Comparison of ENCODE assay signal across 9 cellular contexts in the genomic region with DNA sequence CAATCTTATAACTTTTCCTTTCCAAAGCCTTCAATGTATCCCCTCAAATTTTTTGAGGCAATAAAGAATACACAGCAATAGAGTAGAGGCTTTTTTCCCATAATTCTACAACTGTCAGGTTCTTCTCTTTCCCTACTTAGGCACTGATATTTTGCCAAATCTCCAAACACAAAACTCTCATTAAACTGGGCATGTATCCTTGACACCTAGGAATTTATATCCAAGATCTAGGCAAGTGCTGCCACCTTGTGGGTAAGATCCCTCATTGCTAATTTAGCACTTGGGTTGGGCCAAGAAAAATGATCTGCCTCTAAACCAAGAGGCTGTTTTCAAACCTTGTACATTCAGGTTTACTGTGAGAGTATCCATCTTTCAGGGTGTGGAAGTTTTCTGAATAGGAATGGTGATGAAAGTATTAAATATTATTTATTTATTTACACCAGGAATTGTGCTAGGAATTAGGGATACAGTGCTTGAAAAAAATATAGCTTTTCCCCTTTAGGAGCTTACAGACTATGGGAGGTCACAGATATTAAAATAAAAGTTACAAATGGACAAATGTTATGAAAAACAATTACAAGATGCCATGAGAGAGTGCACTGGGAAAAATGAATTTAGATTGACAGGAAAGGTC. TPM values are rescaled to one million over a fixed set of nuclear protein-coding genes. Genes with fewer than 3 reads are reported as not detected.
DNase-seq lines count a peak whose midpoint lies in the region; ATAC-seq, FAIRE-seq and TF ChIP-seq lines count a peak whose summit lies in the region.
"Had no signal": no experiment of that assay in that cellular context is flagged by ENCODE, and none has a peak within 500 bp of the region (broad histone marks: within the 10 kb centered on the region; RNA-seq: fewer than 3 reads in every experiment).

No MANE protein-coding gene starts in this region.

- intact Hi-C loops in right cardiac atrium (cut with DNase I): loop anchor here in 3 of 4 donors (5.0 kb wide), 2 partner anchors 143 to 148 kb away; no protein-coding TSS in a partner anchor

- H3K36me3 Mint-ChIP-seq in astrocyte (ENCODE audit: low read depth, unreplicated experiment): peaks cover 5% of the 10 kb centered on the region

- H2AFZ ChIP-seq in astrocyte (ENCODE audit: low read depth, low read length) (no peak overlapping the region), smooth muscle cell (ENCODE audit: low read depth) (no peak overlapping the region)

- no peaks in the 10 kb centered on the region for H3K9me3 Mint-ChIP-seq in astrocyte (ENCODE audit: unreplicated experiment)
- H3K9me3 Mint-ChIP-seq: activated naive CD4-positive, alpha-beta T cell treated with anti-CD3 and anti-CD28 coated beads, Interleukin-2, amount 50 U/mL, for 72 hours had no signal

- no peak overlapping the region for H3K4me3 ChIP-seq in astrocyte (ENCODE audit: insufficient read depth, low read depth, low read length)
- H3K4me3 ChIP-seq in right cardiac atrium (ENCODE audit: low read length): no peak overlapping the region
- no peak overlapping the region for H3K4me3 ChIP-seq in smooth muscle cell

- H3K27me3 Mint-ChIP-seq in astrocyte (ENCODE audit: low read depth, unreplicated experiment): no peaks in the 10 kb centered on the region

- H3K79me2 ChIP-seq in astrocyte (ENCODE audit: insufficient read depth, low read length) (no peaks in the 10 kb centered on the region), smooth muscle cell (ENCODE audit: low read depth) (no peaks in the 10 kb centered on the region)

- H3K27ac ChIP-seq in astrocyte (ENCODE audit: low read depth, low read length) (no peak overlapping the region), right cardiac atrium (ENCODE audit: low read length) (no peak overlapping the region), smooth muscle cell (ENCODE audit: low read depth) (no peak overlapping the region)

- peak; percentile 63 to 77 for ATAC-seq in right cardiac atrium
- ATAC-seq in HG03342 (IDR thresholded peaks at IDR 0.05; ENCODE audit: unreplicated experiment): no peak
- no peak for ATAC-seq in GM18517 (IDR thresholded peaks at IDR 0.05; ENCODE audit: unreplicated experiment)
- ATAC-seq: activated naive CD4-positive, alpha-beta T cell treated with anti-CD3 and anti-CD28 coated beads, Interleukin-2, amount 50 U/mL, for 72 hours had no signal

- H3K4me2 ChIP-seq in astrocyte (ENCODE audit: low read length) (no peak overlapping the region), smooth muscle cell (no peak overlapping the region)

- DNase-seq in EL: peak; percentile 63
- peak; percentile 62 to 79 for DNase-seq in Kasumi-1 (lab: John Stamatoyannopoulos, UW)
- DNase-seq in RPMI8226: peak; percentile 53
- DNase-seq in astrocyte (ENCODE audit: low read depth): peak; percentile 26
- DNase-seq in right cardiac atrium: no peak
- DNase-seq in smooth muscle cell (lab: John Stamatoyannopoulos, UW; ENCODE audit: unreplicated experiment): no peak

- H3K27me3 ChIP-seq in astrocyte (ENCODE audit: insufficient read depth, low read length): no peaks in the 10 kb centered on the region
- H3K27me3 ChIP-seq in right cardiac atrium (ENCODE audit: control insufficient read depth, insufficient read depth): no peaks in the 10 kb centered on the region
- no peaks in the 10 kb centered on the region for H3K27me3 ChIP-seq in smooth muscle cell (ENCODE audit: low read depth)

- TF ChIP-seq CTCF in astrocyte (IDR thresholded peaks at IDR 0.05; ENCODE audit: insufficient read depth, low read depth, low read length): peak; percentile 95
- TF ChIP-seq CTCF in smooth muscle cell (IDR thresholded peaks at IDR 0.05; ENCODE audit: borderline replicate concordance, insufficient read depth, poor library complexity, severe bottlenecking): peak; percentile 81

- peaks cover 21% of the 10 kb centered on the region for H3K36me3 ChIP-seq in astrocyte (ENCODE audit: insufficient read depth, low read length)
- peaks cover 7% of the 10 kb centered on the region for H3K36me3 ChIP-seq in smooth muscle cell (ENCODE audit: low read depth)

- no peaks in the 10 kb centered on the region for H3K4me1 ChIP-seq in astrocyte (ENCODE audit: insufficient read depth, low read length)
- no peaks in the 10 kb centered on the region for H3K4me1 ChIP-seq in right cardiac atrium (ENCODE audit: control insufficient read depth, insufficient read depth, low read length)
- H3K4me1 ChIP-seq in smooth muscle cell (ENCODE audit: low read depth): no peaks in the 10 kb centered on the region

- no peak overlapping the region for H3K4me3 Mint-ChIP-seq in astrocyte (ENCODE audit: unreplicated experiment)

- H3K9me3 ChIP-seq in astrocyte (ENCODE audit: insufficient read depth, low read depth, low read length): no peaks in the 10 kb centered on the region
- no peaks in the 10 kb centered on the region for H3K9me3 ChIP-seq in right cardiac atrium (ENCODE audit: control insufficient read depth, low read length)
- no peaks in the 10 kb centered on the region for H3K9me3 ChIP-seq in smooth muscle cell (replicated peaks; ENCODE audit: low read depth)

- FAIRE-seq in astrocyte (lab: Jason Lieb, UNC): no peak

- no peaks in the 10 kb centered on the region for H3F3A ChIP-seq in smooth muscle cell (ENCODE audit: low read depth)

- H4K20me1 ChIP-seq in astrocyte (ENCODE audit: insufficient read depth, low read length) (peaks cover 14% of the 10 kb centered on the region), smooth muscle cell (ENCODE audit: low read depth) (peaks cover 11% of the 10 kb centered on the region)

- no peak overlapping the region for H3K27ac Mint-ChIP-seq in astrocyte (ENCODE audit: unreplicated experiment)
- H3K27ac Mint-ChIP-seq: activated naive CD4-positive, alpha-beta T cell treated with anti-CD3 and anti-CD28 coated beads, Interleukin-2, amount 50 U/mL, for 72 hours had no signal

- H3K9ac ChIP-seq in astrocyte (ENCODE audit: low read length): no peak overlapping the region
- H3K9ac ChIP-seq in smooth muscle cell (ENCODE audit: low read depth): no peak overlapping the region

- H3K4me1 Mint-ChIP-seq in astrocyte (ENCODE audit: low read depth, unreplicated experiment): no peaks in the 10 kb centered on the region

RNA-seq across cellular contexts. Expression of gene TSTD2, which starts 17.6 kb away (rescaled TPM):
- total RNA-seq in astrocyte (18.4 and 19.4 TPM in 2 replicates), right cardiac atrium (10 to 100 TPM; 19.4 to 29.5 (median 24.6) TPM), smooth muscle cell (22.6 and 23.5 TPM in 2 replicates)
- polyA plus RNA-seq in right cardiac atrium (14.0 TPM), smooth muscle cell (8.5 and 9.3 TPM in 2 replicates)

RNA-seq across cellular contexts. Expression of gene NCBP1, which starts 18.1 kb away (rescaled TPM):
- total RNA-seq in astrocyte (42.5 and 43.0 TPM in 2 replicates), right cardiac atrium (10 to 100 TPM; 18.7 to 27.7 (median 19.6) TPM), smooth muscle cell (29.5 and 33.4 TPM in 2 replicates)
- polyA plus RNA-seq in right cardiac atrium (10.3 TPM), smooth muscle cell (21.2 and 22.7 TPM in 2 replicates)

Comparison
In these comparisons a context has a peak if more than half of its experiments do, and no peak if none do; other contexts are left out.
1. DNase-seq: peak in EL (single experiment), Kasumi-1 (2 of 2), RPMI8226 (single experiment) and astrocyte (single experiment); none in right cardiac atrium (0 of 3) and smooth muscle cell (single experiment).
2. ATAC-seq: peak in right cardiac atrium (2 of 2); none in HG03342 (single experiment) and GM18517 (single experiment).